In genomic region chr10:80136134-80136571, GRCh38 we compare ENCODE assay signal across 13 cellular contexts. TPM values are rescaled to one million over a fixed set of nuclear protein-coding genes. Genes with fewer than 3 reads are reported as not detected.
A peak's percentile ranks its signal among the peaks of the same experiment; 100 is the strongest.
DNase-seq lines count a peak whose midpoint lies in the region; ATAC-seq and TF ChIP-seq lines count a peak whose summit lies in the region.
"Had no signal": no experiment of that assay in that cellular context is flagged by ENCODE, and none has a peak within 500 bp of the region (broad histone marks: within the 10 kb centered on the region; RNA-seq: fewer than 3 reads in every experiment).

No MANE protein-coding gene starts in this region.

- no peak for TF ChIP-seq CTCF in prostate gland (IDR thresholded peaks at IDR 0.05)

- ATAC-seq in HG02970 (IDR thresholded peaks at IDR 0.05; ENCODE audit: low FRiP score, unreplicated experiment) = no peak

- DNase-seq in EL = peak; percentile 83
- peak; percentile 96 for DNase-seq in adipocyte (ENCODE audit: low read depth)
- peak; percentile 92 for DNase-seq in cardiac septum (ENCODE audit: low spot score)
- DNase-seq in skeletal muscle cell (ENCODE audit: low read depth) = peak; percentile 97
- DNase-seq in stimulated activated CD4-positive, alpha-beta T cell treated with anti-CD3 and anti-CD28 coated beads, Interleukin-15, amount 100 ng/mL, for 24 hours = no peak
- DNase-seq in HT-29 (ENCODE audit: low spot score) = no peak
- no peak for DNase-seq in prostate gland (ENCODE audit: low spot score)
- DNase-seq: activated T-cell treated with anti-CD3 and anti-CD28 coated beads, Interleukin-2, amount 50 U/mL, for 72 hours; CD8-positive, alpha-beta memory T cell; NCI-H345; stimulated activated CD4-positive, alpha-beta T cell treated with anti-CD3 and anti-CD28 coated beads, Interleukin-4, amount 100 ng/mL, for 24 hours had no signal

- H3K27ac ChIP-seq in prostate gland = no peak overlapping the region

- no peak for TF ChIP-seq POLR2A in prostate gland (IDR thresholded peaks at IDR 0.05)

- H3K36me3 ChIP-seq in adipocyte (ENCODE audit: control insufficient read depth, insufficient read depth, low read length, severe bottlenecking) (peaks cover 4% of the 10 kb centered on the region), prostate gland (no peaks in the 10 kb centered on the region)

- H3K9ac ChIP-seq in adipocyte (ENCODE audit: low read length) = peak overlapping the region; percentile 79

- H3K4me3 ChIP-seq in adipocyte (ENCODE audit: low read length) (peak overlapping the region; percentile 63), skeletal muscle cell (ENCODE audit: low read depth, low read length) (no peak overlapping the region), prostate gland (no peak overlapping the region)

- H3K9me3 ChIP-seq in adipocyte (ENCODE audit: control insufficient read depth, low read length) = no peaks in the 10 kb centered on the region
- no peaks in the 10 kb centered on the region for H3K9me3 ChIP-seq in prostate gland

- intact Hi-C loops in cardiac septum (cut with DNase I) = no loop called here
- intact Hi-C loops in prostate gland (cut with DNase I) = no loop called here

- 38% methylated on average over 8 of the region's 8 CpGs for WGBS in prostate gland

- no peaks in the 10 kb centered on the region for H3K27me3 ChIP-seq in adipocyte (replicated peaks; ENCODE audit: control insufficient read depth, insufficient read depth, low read length)
- H3K27me3 ChIP-seq in prostate gland (replicated peaks; ENCODE audit: insufficient read depth) = no peaks in the 10 kb centered on the region

- H3K4me1 ChIP-seq in adipocyte (ENCODE audit: control insufficient read depth, insufficient read depth, low read length) (peaks cover 49% of the 10 kb centered on the region), prostate gland (replicated peaks) (no peaks in the 10 kb centered on the region)

RNA-seq across cellular contexts. Expression of gene PLAC9, which starts 3.6 kb away (rescaled TPM):
- 30.4 TPM for total RNA-seq in cardiac septum
- total RNA-seq in HT-29 (2014; rRNA removed; shearing (Covaris generic)) = not detected in 2 replicates
- total RNA-seq in prostate gland = 10 to 100 TPM in 1 of 2 donors, 1 to 10 TPM in 1; 8.9 to 14.7 TPM
- total RNA-seq: activated T-cell treated with anti-CD3 and anti-CD28 coated beads, Interleukin-2, amount 50 U/mL, for 72 hours; CD8-positive, alpha-beta memory T cell; T-helper 2 cell treated with Interferon-gamma antibody and Interleukin-4, amounts not matched to agents 100 ng/mL and 5 ng/mL, for 36 hours had no signal

RNA-seq across cellular contexts. Expression of gene TMEM254, which starts 57.7 kb away (rescaled TPM):
- total RNA-seq in cardiac septum (7.1 TPM), prostate gland (10 to 100 TPM; 52.7 to 95.9 TPM)
- 1.6 and 3.1 TPM in 2 replicates for total RNA-seq in HT-29 (2014; rRNA removed; shearing (Covaris generic))

Comparison
In these comparisons a context has a peak if more than half of its experiments do, and no peak if none do; other contexts are left out.
1. DNase-seq: peak in EL (single experiment), adipocyte (single experiment), cardiac septum (single experiment) and skeletal muscle cell (single experiment); none in stimulated activated CD4-positive, alpha-beta T cell treated with anti-CD3 and anti-CD28 coated beads, Interleukin-15, amount 100 ng/mL, for 24 hours (single experiment), HT-29 (single experiment) and prostate gland (single experiment).